Comparison of ENCODE assay signal across 1 cellular context in the genomic region with DNA sequence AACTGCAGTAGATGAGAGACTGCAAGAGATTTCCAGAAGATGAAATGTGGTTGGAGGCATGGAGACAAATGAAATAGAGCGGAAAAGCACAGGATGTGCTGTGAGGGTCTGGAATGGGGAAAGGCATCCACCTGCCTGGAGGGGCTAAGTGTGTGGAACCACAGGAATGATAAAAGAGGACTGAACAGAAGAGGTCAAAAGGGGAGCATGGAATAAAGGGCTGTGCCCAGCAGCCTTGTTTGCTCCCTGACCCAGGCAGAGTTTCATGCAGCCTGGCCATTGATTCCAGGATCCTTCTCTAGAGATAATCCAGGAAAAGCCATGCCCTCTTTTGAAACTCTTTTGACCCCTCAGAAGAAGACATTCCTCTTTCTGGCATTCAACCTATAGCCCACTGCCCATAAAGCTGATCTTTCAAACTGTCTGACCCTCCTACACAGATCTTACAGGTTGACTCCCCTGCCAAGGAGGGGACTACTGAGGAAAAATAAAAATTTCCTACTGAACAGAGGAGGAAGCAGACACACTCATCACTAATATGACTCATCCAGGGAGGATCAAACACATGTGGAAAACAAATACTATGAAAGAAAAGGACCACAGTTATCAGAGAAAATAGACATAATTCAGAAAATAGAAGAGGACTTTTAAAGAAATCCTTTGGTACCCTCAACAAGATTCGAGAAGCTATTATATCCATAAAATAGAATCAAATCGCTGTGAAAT.
TF ChIP-seq lines count a peak whose summit lies in the region.

No MANE protein-coding gene starts in this region.

TF ChIP-seq in H1, 55 proteins besides CTCF, POLR2A, EP300 and RAD21:
- TF ChIP-seq RBBP5 (IDR thresholded peaks at IDR 0.05; ENCODE audit: borderline replicate concordance, low read depth, low read length) (no peak), BACH1 (IDR thresholded peaks at IDR 0.05; ENCODE audit: low read length) (no peak), EGR1 (IDR thresholded peaks at IDR 0.05; ENCODE audit: borderline replicate concordance, low read depth, low read length) (no peak), SP2 (IDR thresholded peaks at IDR 0.05; ENCODE audit: low read length) (no peak), KDM4A (IDR thresholded peaks at IDR 0.05; ENCODE audit: low read depth, low read length, severe bottlenecking) (no peak), SP1 (IDR thresholded peaks at IDR 0.05; ENCODE audit: low read depth, low read length) (no peak), PHF8 (conservative IDR thresholded peaks at IDR 0.05; ENCODE audit: low read depth, low read length) (no peak), RFX5 (IDR thresholded peaks at IDR 0.05; ENCODE audit: borderline replicate concordance, low read depth, low read length) (no peak), CHD2 (IDR thresholded peaks at IDR 0.05; ENCODE audit: low read length) (no peak), ASH2L (IDR thresholded peaks at IDR 0.05; ENCODE audit: low read length) (no peak), MAFK (IDR thresholded peaks at IDR 0.05; ENCODE audit: low read depth, low read length) (no peak), GABPA (IDR thresholded peaks at IDR 0.05; ENCODE audit: borderline replicate concordance, insufficient read depth, low read length) (no peak), RNF2 (IDR thresholded peaks at IDR 0.05; ENCODE audit: borderline replicate concordance, low read depth, low read length, missing control alignments, poor library complexity, severe bottlenecking) (no peak), EZH2 (IDR thresholded peaks at IDR 0.05; ENCODE audit: low read depth, low read length, severe bottlenecking) (no peak), POLR2AphosphoS5 (IDR thresholded peaks at IDR 0.05; ENCODE audit: low read depth, low read length) (no peak), SUZ12 (IDR thresholded peaks at IDR 0.05; ENCODE audit: low read length) (no peak), HDAC2 (IDR thresholded peaks at IDR 0.05; ENCODE audit: borderline replicate concordance in 1 of 2, low read depth in 2 of 2, low read length in 2 of 2) (no peak)
